In genomic region chr11:12156301-12157140, GRCh38 we compare ENCODE assay signal across 10 cellular contexts. TPM values are rescaled to one million over a fixed set of nuclear protein-coding genes. Genes with fewer than 3 reads are reported as not detected.
DNase-seq lines count a peak whose midpoint lies in the region; ATAC-seq and TF ChIP-seq lines count a peak whose summit lies in the region.
"Had no signal": no experiment of that assay in that cellular context is flagged by ENCODE, and none has a peak within 500 bp of the region (broad histone marks: within the 10 kb centered on the region; RNA-seq: fewer than 3 reads in every experiment).

No MANE protein-coding gene starts in this region.

- H3K27ac ChIP-seq in mesenchymal stem cell (ENCODE audit: low read length, poor library complexity, severe bottlenecking) (no peak overlapping the region), tibial nerve (peak overlapping the region in 3 of 4 donors; percentile 34 to 92 (median 84))
- H3K27ac ChIP-seq: SJCRH30 had no signal

- no peak for TF ChIP-seq CTCF in tibial nerve (IDR thresholded peaks at IDR 0.05)
- no peak for TF ChIP-seq CTCF in GM10248 (IDR thresholded peaks at IDR 0.05; ENCODE audit: control extremely low read depth, extremely low read depth, low read depth, missing control alignments)

- H3K4me3 ChIP-seq in mesenchymal stem cell (ENCODE audit: insufficient read depth in 1 of 2, low read depth in 1 of 2, low read length in 2 of 2) (no peak overlapping the region), tibial nerve (no peak overlapping the region)
- H3K4me3 ChIP-seq: SJCRH30 had no signal

- CTCF ChIA-PET in GM10248 (lab: Yijun Ruan, JAX), result interaction anchor here (0.8 to 1.6 kb wide), 6 partner anchors 8 to 27 kb away, joined by 3 to 7 read pairs (median 3); no protein-coding TSS in a partner anchor

- peak overlapping the region; percentile 34 for H2BK15ac ChIP-seq in mesenchymal stem cell (ENCODE audit: low read depth, poor library complexity, severe bottlenecking)

- H3K9me3 ChIP-seq in mesenchymal stem cell (ENCODE audit: control insufficient read depth, low read length) (no peaks in the 10 kb centered on the region), tibial nerve (no peaks in the 10 kb centered on the region)
- H3K9me3 ChIP-seq: SJCRH30 had no signal

- peak overlapping the region; percentile 3 to 70 for H3K4ac ChIP-seq in mesenchymal stem cell (ENCODE audit: low read depth in 1 of 2, low read length in 2 of 2)

- 95% methylated on average over 7 of the region's 7 CpGs for WGBS in mesenchymal stem cell
- WGBS in tibial nerve, 2 donors, result 84 to 88% methylated on average over 7 of the region's 7 CpGs

- TF ChIP-seq POLR2A in tibial nerve (IDR thresholded peaks at IDR 0.05), result no peak

- no peak overlapping the region for H2BK5ac ChIP-seq in mesenchymal stem cell (ENCODE audit: low read depth, low read length, poor library complexity, severe bottlenecking)

- H3K27me3 ChIP-seq in mesenchymal stem cell (ENCODE audit: control insufficient read depth in 1 of 2, insufficient read depth in 1 of 2, low read length in 2 of 2), result no peaks in the 10 kb centered on the region
- no peaks in the 10 kb centered on the region for H3K27me3 ChIP-seq in tibial nerve
- H3K27me3 ChIP-seq: SJCRH30 had no signal

- peaks cover 10 to 30% of the 10 kb centered on the region in 2 donors for H3K36me3 Mint-ChIP-seq in activated T-cell treated with anti-CD3 and anti-CD28 coated beads, Interleukin-2, amount 50 U/mL, for 72 hours (ENCODE audit: insufficient read depth in 2 of 2)
- H3K36me3 Mint-ChIP-seq in activated naive CD8-positive, alpha-beta T cell treated with anti-CD3 and anti-CD28 coated beads for 36 hours, result peaks cover 22% of the 10 kb centered on the region

- peak overlapping the region; percentile 31 to 67 for H3K18ac ChIP-seq in mesenchymal stem cell (ENCODE audit: low read depth in 1 of 2, low read length in 2 of 2)

- peak overlapping the region; percentile 89 for H3K27ac Mint-ChIP-seq in activated T-cell treated with anti-CD3 and anti-CD28 coated beads, Interleukin-2, amount 50 U/mL, for 72 hours
- H3K27ac Mint-ChIP-seq in activated naive CD8-positive, alpha-beta T cell treated with anti-CD3 and anti-CD28 coated beads for 36 hours, result peak overlapping the region; percentile 87

- H3K23ac ChIP-seq in mesenchymal stem cell (ENCODE audit: low read length in 2 of 2), result no peak overlapping the region

- DNase-seq in activated T-cell treated with anti-CD3 and anti-CD28 coated beads, Interleukin-2, amount 50 U/mL, for 72 hours, result no peak
- DNase-seq in activated T-cell treated with anti-CD3 and anti-CD28 coated beads for 4 hours (no peak), mesenchymal stem cell (no peak), tibial nerve (ENCODE audit: low spot score in 2 of 2) (no peak), RPMI8226 (no peak), HPDE6-E6E7 (ENCODE audit: extremely low spot score) (no peak), GM10248 (ENCODE audit: extremely low spot score) (no peak)
- no peak for DNase-seq in activated naive CD8-positive, alpha-beta T cell treated with anti-CD3 and anti-CD28 coated beads for 36 hours
- DNase-seq: NCI-H2081, SJCRH30 had no signal

- peaks cover 0 to 2% of the 10 kb centered on the region in 2 donors for H3K9me3 Mint-ChIP-seq in activated T-cell treated with anti-CD3 and anti-CD28 coated beads, Interleukin-2, amount 50 U/mL, for 72 hours
- peaks cover 1% of the 10 kb centered on the region for H3K9me3 Mint-ChIP-seq in activated naive CD8-positive, alpha-beta T cell treated with anti-CD3 and anti-CD28 coated beads for 36 hours

- H3K36me3 ChIP-seq in mesenchymal stem cell (ENCODE audit: control insufficient read depth in 1 of 2, insufficient read depth in 2 of 2, low read depth in 1 of 2, low read length in 2 of 2), result peaks cover 17 to 21% of the 10 kb centered on the region in 2 experiments
- H3K36me3 ChIP-seq in tibial nerve, result peaks cover 0 to 10% (median 0%) of the 10 kb centered on the region in 3 donors
- H3K36me3 ChIP-seq: SJCRH30 had no signal

- no peak overlapping the region for H2AFZ ChIP-seq in mesenchymal stem cell (ENCODE audit: low read depth, low read length)

- H3K79me1 ChIP-seq in mesenchymal stem cell (replicated peaks; ENCODE audit: low read length, poor library complexity, severe bottlenecking), result peaks cover 29% of the 10 kb centered on the region

- peak overlapping the region; percentile 90 to 95 for H2BK12ac ChIP-seq in mesenchymal stem cell (ENCODE audit: low read length in 2 of 2)

- H3K14ac ChIP-seq in mesenchymal stem cell (ENCODE audit: low read length in 2 of 2), result no peak overlapping the region

- no peaks in the 10 kb centered on the region for H3K27me3 Mint-ChIP-seq in activated T-cell treated with anti-CD3 and anti-CD28 coated beads, Interleukin-2, amount 50 U/mL, for 72 hours (ENCODE audit: low read depth)
- H3K27me3 Mint-ChIP-seq in activated naive CD8-positive, alpha-beta T cell treated with anti-CD3 and anti-CD28 coated beads for 36 hours, result no peaks in the 10 kb centered on the region

- POLR2A ChIA-PET in GM10248 (lab: Yijun Ruan, JAX), result no interaction called here

- no peak overlapping the region for H3K9ac ChIP-seq in mesenchymal stem cell (ENCODE audit: low read length)

- peaks cover 97% of the 10 kb centered on the region for H3K4me1 Mint-ChIP-seq in activated T-cell treated with anti-CD3 and anti-CD28 coated beads, Interleukin-2, amount 50 U/mL, for 72 hours (ENCODE audit: low read depth)
- peaks cover 45% of the 10 kb centered on the region for H3K4me1 Mint-ChIP-seq in activated naive CD8-positive, alpha-beta T cell treated with anti-CD3 and anti-CD28 coated beads for 36 hours

- H4K91ac ChIP-seq in mesenchymal stem cell (ENCODE audit: low read length), result peak overlapping the region; percentile 82

- no peak overlapping the region for H2BK120ac ChIP-seq in mesenchymal stem cell (ENCODE audit: low read depth, low read length)

- H3K4me1 ChIP-seq in mesenchymal stem cell (ENCODE audit: control insufficient read depth, insufficient read depth, low read depth, low read length) (peaks cover 27% of the 10 kb centered on the region), tibial nerve (peaks cover 0 to 60% (median 34%) of the 10 kb centered on the region in 4 donors)

- no peak for TF ChIP-seq EP300 in tibial nerve (IDR thresholded peaks at IDR 0.05)

- no peak for ATAC-seq in activated T-cell treated with anti-CD3 and anti-CD28 coated beads, Interleukin-2, amount 50 U/mL, for 72 hours (replicated peaks in 1 of 2)

- no peak overlapping the region for H3K4me2 ChIP-seq in mesenchymal stem cell (ENCODE audit: low read length, poor library complexity, severe bottlenecking)

- peak overlapping the region; percentile 8 for H2AK5ac ChIP-seq in mesenchymal stem cell (ENCODE audit: low read length, severe bottlenecking)

- H4K8ac ChIP-seq in mesenchymal stem cell (ENCODE audit: low read length), result peak overlapping the region; percentile 45

- H3K4me3 Mint-ChIP-seq in activated T-cell treated with anti-CD3 and anti-CD28 coated beads, Interleukin-2, amount 50 U/mL, for 72 hours, result peak overlapping the region; percentile 67 to 71
- H3K4me3 Mint-ChIP-seq in activated naive CD8-positive, alpha-beta T cell treated with anti-CD3 and anti-CD28 coated beads for 36 hours, result peak overlapping the region; percentile 32

RNA-seq across cellular contexts. Expression of gene MICAL2, which starts 46.1 kb away (rescaled TPM):
- 100 to 1,000 TPM; 227 to 322 TPM for total RNA-seq in activated T-cell treated with anti-CD3 and anti-CD28 coated beads, Interleukin-2, amount 50 U/mL, for 72 hours
- total RNA-seq in activated naive CD8-positive, alpha-beta T cell treated with anti-CD3 and anti-CD28 coated beads for 36 hours, result 10 to 100 TPM; 54.4 to 59.7 TPM
- 96.9 TPM for polyA plus RNA-seq in mesenchymal stem cell (2013, experiment 1 of 2)
- polyA plus RNA-seq in mesenchymal stem cell (2013, experiment 2 of 2), result 100 TPM
- 100 to 1,000 TPM in 2 of 4 donors, 10 to 100 TPM in 2; 87.0 to 136 (median 101) TPM for total RNA-seq in tibial nerve
